ENCODE assay signal across 8 cellular contexts in the genomic region with DNA sequence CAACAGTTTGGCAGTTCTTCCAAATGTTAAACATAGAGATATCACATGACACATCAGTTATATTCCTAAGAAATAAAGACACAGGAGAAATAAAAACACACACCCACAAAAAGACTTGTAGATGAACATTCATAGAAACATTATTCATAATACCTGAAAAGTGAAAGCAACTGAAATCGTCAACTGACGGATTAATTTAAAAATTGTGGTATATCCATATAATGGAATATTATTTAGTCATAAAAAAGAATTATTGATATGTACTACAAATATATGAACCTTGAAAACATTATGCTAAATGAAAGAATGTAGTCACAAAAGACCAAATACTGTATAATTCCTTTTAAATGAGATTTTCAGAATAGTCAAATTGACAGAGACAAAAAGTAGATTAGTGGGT.
"Had no signal": no experiment of that assay in that cellular context is flagged by ENCODE, and none has a peak within 500 bp of the region (broad histone marks: within the 10 kb centered on the region; RNA-seq: fewer than 3 reads in every experiment).

No MANE protein-coding gene starts in this region.

- ATAC-seq: GM12878 had no signal

- DNase-seq: GDM1, GF-D8 had no signal

- FAIRE-seq: G401.6, GM12878, GM12891, GM12892, GM18507, GM19239 had no signal

- H3K4me3 ChIP-seq: GM12878 had no signal
